8 cellular contexts compared by ENCODE assay signal in the genomic region with DNA sequence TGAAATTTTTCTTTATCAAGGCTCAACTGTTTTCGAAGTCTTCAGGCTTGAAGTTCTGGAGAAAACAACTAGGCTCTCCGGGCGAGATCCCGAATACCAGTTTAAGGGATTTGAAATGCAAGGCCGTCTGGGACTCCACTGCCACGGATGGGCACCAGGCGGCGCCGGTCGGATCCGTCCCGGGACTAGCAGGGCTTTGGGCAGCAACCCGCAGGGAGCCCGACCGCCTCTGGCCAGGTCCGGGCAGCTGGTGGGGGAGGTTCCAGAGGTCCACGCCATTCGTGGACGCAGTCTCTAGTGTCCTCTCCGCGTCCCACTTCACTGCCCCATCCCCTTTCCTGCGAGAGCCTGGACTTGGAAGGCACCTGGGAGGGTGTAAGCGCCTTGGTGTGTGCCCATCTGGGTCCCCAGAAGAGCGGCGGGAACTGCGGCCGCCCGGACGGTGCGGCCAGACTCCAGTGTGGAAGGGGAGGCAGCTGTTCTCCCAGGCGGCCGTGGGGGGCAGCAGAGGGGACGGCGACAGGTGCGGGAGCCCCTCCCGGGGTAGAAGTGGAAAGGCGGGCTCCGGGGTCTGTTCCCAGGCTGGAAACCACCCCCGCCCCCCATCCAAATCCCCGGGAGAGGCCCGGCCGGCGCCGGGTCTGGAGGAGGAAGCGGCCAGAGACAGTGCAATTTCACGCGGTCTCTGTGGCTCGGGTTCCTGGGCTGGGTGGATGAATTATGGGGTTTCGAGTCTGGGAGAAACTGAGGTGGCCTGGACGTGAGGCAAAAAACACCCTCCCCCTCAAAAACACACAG. TPM values are rescaled to one million over a fixed set of nuclear protein-coding genes. Genes with fewer than 3 reads are reported as not detected.
DNase-seq lines count a peak whose midpoint lies in the region; ATAC-seq and TF ChIP-seq lines count a peak whose summit lies in the region.

No MANE protein-coding gene starts in this region.

- H2AFZ ChIP-seq in OCI-LY3 (ENCODE audit: low read depth, low read length): peak overlapping the region; percentile 95

- no peaks in the 10 kb centered on the region for H3K4me1 ChIP-seq in OCI-LY3 (ENCODE audit: low read length)

- H3K9me3 Mint-ChIP-seq in activated T-cell treated with anti-CD3 and anti-CD28 coated beads, Interleukin-2, amount 50 U/mL, for 72 hours: no peaks in the 10 kb centered on the region
- H3K9me3 Mint-ChIP-seq in stimulated activated naive B cell treated with anti-CD40 and anti-IgM and Interleukin-4, amounts not matched to agents 10 μg/mL and 1 μg/mL and 100 μg/mL, for 72 hours: no peaks in the 10 kb centered on the region

- DNase-seq in NCI-H187 (lab: John Stamatoyannopoulos, UW) (peak; percentile 18 to 35), NCI-H187 treated with DMSO at 0.1 percent for 48 hours (lab: John Stamatoyannopoulos, UW) (no peak), mucosa of gallbladder (ENCODE audit: low spot score) (peak; percentile 88)
- peak; percentile 63 to 64 for DNase-seq in activated T-cell treated with anti-CD3 and anti-CD28 coated beads, Interleukin-2, amount 50 U/mL, for 72 hours
- peak; percentile 16 for DNase-seq in stimulated activated naive B cell treated with anti-CD40 and anti-IgM and Interleukin-4, amounts not matched to agents 10 μg/mL and 1 μg/mL and 100 μg/mL, for 72 hours

- no peaks in the 10 kb centered on the region for H3K79me2 ChIP-seq in OCI-LY3 (ENCODE audit: low read length)

- peak overlapping the region; percentile 86 for H3K4me3 ChIP-seq in OCI-LY3 (ENCODE audit: low read length)

- H3K9me3 ChIP-seq in OCI-LY3 (ENCODE audit: insufficient read depth, low read length): no peaks in the 10 kb centered on the region

- TF ChIP-seq CTCF in OCI-LY3 (IDR thresholded peaks at IDR 0.05; ENCODE audit: low read depth, low read length): peak; percentile 37

- H4K20me1 ChIP-seq in OCI-LY3 (ENCODE audit: insufficient read depth, low read length): no peaks in the 10 kb centered on the region

- ATAC-seq in HG03521 (IDR thresholded peaks at IDR 0.05; ENCODE audit: unreplicated experiment) (peak; percentile 46), esophagus mucosa (peak; percentile 72)
- ATAC-seq in activated T-cell treated with anti-CD3 and anti-CD28 coated beads, Interleukin-2, amount 50 U/mL, for 72 hours (replicated peaks in 1 of 2): peak; percentile 57 to 65
- peak; percentile 80 to 83 for ATAC-seq in stimulated activated naive B cell treated with anti-CD40 and anti-IgM and Interleukin-4, amounts not matched to agents 10 μg/mL and 1 μg/mL and 100 μg/mL, for 72 hours (replicated peaks)

- H3K27ac ChIP-seq in OCI-LY3 (ENCODE audit: low read length): no peak overlapping the region

- no peaks in the 10 kb centered on the region for H3K36me3 ChIP-seq in OCI-LY3 (replicated peaks; ENCODE audit: low read depth, low read length)

- H3K27ac Mint-ChIP-seq in activated T-cell treated with anti-CD3 and anti-CD28 coated beads, Interleukin-2, amount 50 U/mL, for 72 hours: no peak overlapping the region
- peak overlapping the region; percentile 20 for H3K27ac Mint-ChIP-seq in stimulated activated naive B cell treated with anti-CD40 and anti-IgM and Interleukin-4, amounts not matched to agents 10 μg/mL and 1 μg/mL and 100 μg/mL, for 72 hours

- peak overlapping the region; percentile 82 to 88 for H3K4me3 Mint-ChIP-seq in activated T-cell treated with anti-CD3 and anti-CD28 coated beads, Interleukin-2, amount 50 U/mL, for 72 hours
- H3K4me3 Mint-ChIP-seq in stimulated activated naive B cell treated with anti-CD40 and anti-IgM and Interleukin-4, amounts not matched to agents 10 μg/mL and 1 μg/mL and 100 μg/mL, for 72 hours: peak overlapping the region; percentile 81 to 83

- H3K27me3 ChIP-seq in OCI-LY3 (ENCODE audit: low read depth, low read length): peaks cover 33% of the 10 kb centered on the region

- peak overlapping the region; percentile 78 for H3K4me2 ChIP-seq in OCI-LY3 (ENCODE audit: low read length)

- H3K4me1 Mint-ChIP-seq in activated T-cell treated with anti-CD3 and anti-CD28 coated beads, Interleukin-2, amount 50 U/mL, for 72 hours (ENCODE audit: low read depth): peaks cover 4% of the 10 kb centered on the region
- H3K4me1 Mint-ChIP-seq in stimulated activated naive B cell treated with anti-CD40 and anti-IgM and Interleukin-4, amounts not matched to agents 10 μg/mL and 1 μg/mL and 100 μg/mL, for 72 hours: peaks cover 7 to 18% of the 10 kb centered on the region in 2 donors

- no peaks in the 10 kb centered on the region for H3K36me3 Mint-ChIP-seq in activated T-cell treated with anti-CD3 and anti-CD28 coated beads, Interleukin-2, amount 50 U/mL, for 72 hours (ENCODE audit: insufficient read depth in 2 of 2)
- H3K36me3 Mint-ChIP-seq in stimulated activated naive B cell treated with anti-CD40 and anti-IgM and Interleukin-4, amounts not matched to agents 10 μg/mL and 1 μg/mL and 100 μg/mL, for 72 hours: no peaks in the 10 kb centered on the region

- peaks cover 19% of the 10 kb centered on the region for H3K27me3 Mint-ChIP-seq in activated T-cell treated with anti-CD3 and anti-CD28 coated beads, Interleukin-2, amount 50 U/mL, for 72 hours (ENCODE audit: low read depth)
- peaks cover 26 to 51% of the 10 kb centered on the region in 2 donors for H3K27me3 Mint-ChIP-seq in stimulated activated naive B cell treated with anti-CD40 and anti-IgM and Interleukin-4, amounts not matched to agents 10 μg/mL and 1 μg/mL and 100 μg/mL, for 72 hours

- peak overlapping the region; percentile 65 for H3K9ac ChIP-seq in OCI-LY3 (ENCODE audit: low read length)

RNA-seq across cellular contexts. Expression of a gene that starts 0.8 kb away (rescaled TPM):
- total RNA-seq in activated T-cell treated with anti-CD3 and anti-CD28 coated beads, Interleukin-2, amount 50 U/mL, for 72 hours: 1 to 10 TPM; 1.4 to 1.9 TPM
- total RNA-seq in esophagus mucosa (68.1 TPM), mucosa of gallbladder (228 TPM)

RNA-seq across cellular contexts. Expression of a gene that starts 25.2 kb away (rescaled TPM):
- total RNA-seq in activated T-cell treated with anti-CD3 and anti-CD28 coated beads, Interleukin-2, amount 50 U/mL, for 72 hours: 100 to 1,000 TPM; 226 to 265 TPM
- total RNA-seq in esophagus mucosa (125 TPM), mucosa of gallbladder (64.9 TPM)

RNA-seq across cellular contexts. Expression of a gene that starts 37.3 kb away (rescaled TPM):
- 1,000 to 10,000 TPM; 5,172 to 5,269 TPM for total RNA-seq in activated T-cell treated with anti-CD3 and anti-CD28 coated beads, Interleukin-2, amount 50 U/mL, for 72 hours
- 4,992 TPM for total RNA-seq in esophagus mucosa
- 2,534 TPM for total RNA-seq in mucosa of gallbladder

RNA-seq across cellular contexts. Expression of a gene that starts 37.4 kb away (rescaled TPM):
- total RNA-seq in activated T-cell treated with anti-CD3 and anti-CD28 coated beads, Interleukin-2, amount 50 U/mL, for 72 hours: 10 to 100 TPM; 23.0 to 28.9 TPM
- total RNA-seq in esophagus mucosa: 52.8 TPM
- 34.0 TPM for total RNA-seq in mucosa of gallbladder

RNA-seq across cellular contexts. Expression of a gene that starts 38.9 kb away (rescaled TPM):
- total RNA-seq in activated T-cell treated with anti-CD3 and anti-CD28 coated beads, Interleukin-2, amount 50 U/mL, for 72 hours: 10 to 100 TPM in 1 of 2 donors, 1 to 10 TPM in 1; 7.4 to 11.8 TPM
- total RNA-seq in esophagus mucosa: 1.8 TPM
- total RNA-seq in mucosa of gallbladder: 5.4 TPM

Comparison
In these comparisons a context has a peak if more than half of its experiments do, and no peak if none do; other contexts are left out.
1. RNA of a gene that starts 0.8 kb away (total RNA-seq): 228 TPM in mucosa of gallbladder (single experiment) and 68.1 TPM in esophagus mucosa (single experiment); 1.4 to 1.9 TPM in activated T-cell treated with anti-CD3 and anti-CD28 coated beads, Interleukin-2, amount 50 U/mL, for 72 hours; every median in the first group is over 10 times any median in the second.
2. Peak in every context shown above with its lines, with median percentiles within 50 percentile points of each other: ATAC-seq.